9 cellular contexts compared by ENCODE assay signal in the genomic region with DNA sequence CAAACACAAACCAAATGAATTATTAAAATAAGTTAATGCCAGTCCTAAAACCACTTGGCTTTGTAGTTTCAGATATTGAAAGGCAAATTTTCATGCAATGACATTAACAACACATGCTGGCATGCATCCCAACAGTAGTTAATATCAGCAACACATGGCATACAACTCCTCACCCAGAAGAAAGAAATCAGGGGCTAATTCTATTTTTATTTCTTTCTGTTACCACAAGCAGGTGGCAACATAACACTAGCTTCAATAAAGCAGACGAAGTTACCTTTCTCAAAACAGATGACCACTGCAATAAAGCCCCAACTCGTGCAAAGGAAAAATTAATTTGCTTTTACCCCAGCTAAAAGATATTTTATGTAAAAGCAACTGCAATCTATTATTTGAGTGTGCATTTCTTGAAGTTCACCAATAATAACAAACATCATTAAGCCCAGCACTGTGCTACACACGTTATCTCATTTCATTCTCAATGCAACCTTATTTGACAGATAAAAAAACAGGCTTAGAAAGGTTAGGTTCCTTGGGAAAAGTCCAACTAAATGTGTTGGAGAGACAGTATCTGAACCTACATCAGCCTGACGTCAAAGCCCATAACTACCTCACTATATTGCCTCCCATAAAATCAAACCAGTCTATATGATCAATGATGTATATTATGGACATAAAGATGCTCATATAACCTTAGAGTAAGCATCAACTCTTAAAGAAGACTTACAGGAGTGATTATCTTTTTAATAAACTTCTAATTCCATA. TPM values are rescaled to one million over a fixed set of nuclear protein-coding genes. Genes with fewer than 3 reads are reported as not detected.
A peak's percentile ranks its signal among the peaks of the same experiment; 100 is the strongest.
DNase-seq lines count a peak whose midpoint lies in the region; ATAC-seq and TF ChIP-seq lines count a peak whose summit lies in the region.
"Had no signal": no experiment of that assay in that cellular context is flagged by ENCODE, and none has a peak within 500 bp of the region (broad histone marks: within the 10 kb centered on the region; RNA-seq: fewer than 3 reads in every experiment).

No MANE protein-coding gene starts in this region.

- POLR2A ChIA-PET in activated CD8-positive, alpha-beta T cell treated with anti-CD3 and anti-CD28 coated beads for 36 hours (lab: Charles Lee), result no interaction called here

- ATAC-seq in heart right ventricle (no peak), HG03196 (IDR thresholded peaks at IDR 0.05; ENCODE audit: unreplicated experiment) (no peak)
- no peak for ATAC-seq in activated CD8-positive, alpha-beta T cell treated with anti-CD3 and anti-CD28 coated beads for 36 hours

- no peaks in the 10 kb centered on the region for H3K9me3 ChIP-seq in heart right ventricle
- H3K9me3 ChIP-seq: neutrophil had no signal

- in situ Hi-C loops in KBM-7 (cut with MboI; ENCODE audit: low pct_unique_long_range_greater_than_20kb, low sequenced_read_pairs), result no loop called here

- no peaks in the 10 kb centered on the region for H3K27me3 Mint-ChIP-seq in activated CD8-positive, alpha-beta T cell treated with anti-CD3 and anti-CD28 coated beads for 36 hours

- H3K4me1 ChIP-seq in heart right ventricle (peaks cover 3 to 67% (median 62%) of the 10 kb centered on the region in 9 donors), urinary bladder (ENCODE audit: insufficient read depth) (peaks cover 2% of the 10 kb centered on the region)

- H3K36me3 ChIP-seq in heart right ventricle, result no peaks in the 10 kb centered on the region
- H3K36me3 ChIP-seq in urinary bladder (ENCODE audit: insufficient read depth), result no peaks in the 10 kb centered on the region
- H3K36me3 ChIP-seq: neutrophil had no signal

- DNase-seq in heart right ventricle (no peak), cardiac septum (ENCODE audit: low spot score) (no peak), iris pigment epithelial cell (ENCODE audit: low read depth) (peak; percentile 10), HuH-7 (ENCODE audit: low spot score) (no peak), KBM-7 (no peak)
- DNase-seq in activated CD8-positive, alpha-beta T cell treated with anti-CD3 and anti-CD28 coated beads for 36 hours, result no peak

- no peaks in the 10 kb centered on the region for H3K9me3 Mint-ChIP-seq in activated CD8-positive, alpha-beta T cell treated with anti-CD3 and anti-CD28 coated beads for 36 hours

- peak overlapping the region in 9 of 10 donors; percentile 10 to 89 (median 77) for H3K4me3 ChIP-seq in heart right ventricle
- H3K4me3 ChIP-seq in urinary bladder (ENCODE audit: low read depth, low read length), result peak overlapping the region; percentile 28

- H3K27ac ChIP-seq in heart right ventricle (peak overlapping the region in 5 of 10 donors; percentile 39 to 98 (median 97)), urinary bladder (ENCODE audit: low read depth) (no peak overlapping the region)

- H3K27ac Mint-ChIP-seq in activated CD8-positive, alpha-beta T cell treated with anti-CD3 and anti-CD28 coated beads for 36 hours, result peak overlapping the region; percentile 9

- peaks cover 17% of the 10 kb centered on the region for H3K36me3 Mint-ChIP-seq in activated CD8-positive, alpha-beta T cell treated with anti-CD3 and anti-CD28 coated beads for 36 hours (ENCODE audit: low read depth)

- H3K4me3 Mint-ChIP-seq in activated CD8-positive, alpha-beta T cell treated with anti-CD3 and anti-CD28 coated beads for 36 hours, result peak overlapping the region; percentile 96

- peak in 4 of 9 donors; percentile 15 to 33 (median 30) for TF ChIP-seq CTCF in heart right ventricle (IDR thresholded peaks at IDR 0.05)
- TF ChIP-seq CTCF in activated CD8-positive, alpha-beta T cell treated with anti-CD3 and anti-CD28 coated beads for 36 hours (IDR thresholded peaks at IDR 0.05), result no peak

- CTCF ChIA-PET in activated CD8-positive, alpha-beta T cell treated with anti-CD3 and anti-CD28 coated beads for 36 hours (lab: Charles Lee), result interaction anchor here (0.7 to 5.1 kb wide), 5 partner anchors 13 to 195 kb away, joined by 3 to 37 read pairs (median 3); a partner anchor contains a TSS

- no peaks in the 10 kb centered on the region for H3K27me3 ChIP-seq in heart right ventricle
- H3K27me3 ChIP-seq: neutrophil had no signal

- peaks cover 58% of the 10 kb centered on the region for H3K4me1 Mint-ChIP-seq in activated CD8-positive, alpha-beta T cell treated with anti-CD3 and anti-CD28 coated beads for 36 hours (ENCODE audit: low read depth)

- intact Hi-C loops in heart right ventricle (cut with DNase I) (loop anchor here in 7 of 10 donors (2.0 to 10.0 kb wide), 4 partner anchors 120 to 443 kb away; a partner anchor contains a TSS), cardiac septum (cut with DNase I) (loop anchor here (10.0 kb wide), 1 partner anchor 443 kb away; no protein-coding TSS in a partner anchor)
- intact Hi-C loops in activated CD8-positive, alpha-beta T cell treated with anti-CD3 and anti-CD28 coated beads for 36 hours (cut with micrococcal nuclease), result loop anchor here (5.0 kb wide), 2 partner anchors 120 to 195 kb away; a partner anchor contains a TSS

- WGBS in heart right ventricle, 2 donors, result 9 to 15% methylated on average over 4 of the region's 4 CpGs
- WGBS in urinary bladder, result 14% methylated on average over 4 of the region's 4 CpGs

RNA-seq across cellular contexts. Expression of a gene that starts 2.8 kb away (rescaled TPM):
- total RNA-seq in heart right ventricle (100 to 1,000 TPM in 7 of 10 donors, 10 to 100 TPM in 3; 87.4 to 126 (median 102) TPM), cardiac septum (108 TPM), urinary bladder (325 TPM)
- polyA plus RNA-seq in heart right ventricle (10 to 100 TPM; 34.2 to 47.2 TPM), urinary bladder (73.8 TPM)
- total RNA-seq in activated CD8-positive, alpha-beta T cell treated with anti-CD3 and anti-CD28 coated beads for 36 hours, result 100 to 1,000 TPM; 165 to 171 TPM
